In the genomic region with DNA sequence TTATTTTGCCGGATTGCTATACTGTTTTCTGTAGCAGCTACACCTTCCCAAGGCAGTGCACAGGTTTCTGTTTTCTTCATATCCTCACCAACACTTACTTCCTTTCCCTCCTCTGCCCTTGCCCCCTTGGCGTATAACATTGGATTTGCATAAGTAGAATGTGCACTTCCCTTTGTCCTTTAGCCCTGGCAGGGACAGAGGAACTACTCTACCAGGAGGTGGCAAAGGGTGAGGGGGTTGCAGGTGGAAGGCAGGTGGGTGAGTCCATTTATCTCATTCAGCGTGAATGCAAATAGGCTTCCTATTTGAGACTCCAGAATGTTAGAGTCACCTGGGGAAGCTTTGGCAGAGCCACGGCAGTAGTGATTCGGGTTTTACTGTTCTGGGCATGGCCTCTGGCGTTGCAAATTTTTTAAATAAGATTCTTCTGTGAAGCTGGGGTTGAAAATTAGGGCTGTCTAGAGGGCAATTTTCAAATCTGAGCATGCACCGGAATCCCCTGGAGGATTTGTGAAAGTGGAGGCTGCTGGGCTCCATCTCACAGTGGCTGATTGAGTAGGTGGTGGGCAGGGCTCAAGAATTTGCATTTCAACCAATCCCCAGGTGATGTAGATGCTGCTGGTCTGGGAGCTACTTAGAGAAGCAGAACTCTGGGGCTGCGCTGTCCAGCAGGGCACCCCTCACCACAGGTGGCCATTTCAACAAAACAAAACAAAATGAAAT, we compare ENCODE assay signal across 10 cellular contexts.
A peak's percentile ranks its signal among the peaks of the same experiment; 100 is the strongest.
DNase-seq lines count a peak whose midpoint lies in the region; ATAC-seq and TF ChIP-seq lines count a peak whose summit lies in the region.
"Had no signal": no experiment of that assay in that cellular context is flagged by ENCODE, and none has a peak within 500 bp of the region (broad histone marks: within the 10 kb centered on the region; RNA-seq: fewer than 3 reads in every experiment).

No MANE protein-coding gene starts in this region.

- H3K27ac ChIP-seq in breast epithelium (peak overlapping the region; percentile 48 to 89), esophagus muscularis mucosa (replicated peaks in 1 of 4) (no peak overlapping the region), smooth muscle cell (ENCODE audit: low read depth) (no peak overlapping the region)

- ATAC-seq in HG02852 (IDR thresholded peaks at IDR 0.05; ENCODE audit: unreplicated experiment) = peak; percentile 83

- no peak overlapping the region for H2AFZ ChIP-seq in smooth muscle cell (ENCODE audit: low read depth)

- no peaks in the 10 kb centered on the region for H3K79me2 ChIP-seq in smooth muscle cell (ENCODE audit: low read depth)

- DNase-seq in breast epithelium (ENCODE audit: low spot score in 2 of 2) = no peak
- DNase-seq in MCF 10A (ENCODE audit: unreplicated experiment) = no peak
- peak; percentile 73 for DNase-seq in NCI-H1436 (lab: John Stamatoyannopoulos, UW)
- no peak for DNase-seq in esophagus muscularis mucosa (ENCODE audit: extremely low spot score)
- DNase-seq in activated effector memory CD4-positive, alpha-beta T cell treated with anti-CD3 and anti-CD28 coated beads, Interleukin-2, amount 50 U/mL, for 16 hours = no peak
- DNase-seq in smooth muscle cell (lab: John Stamatoyannopoulos, UW; ENCODE audit: unreplicated experiment) = no peak
- DNase-seq in DMS114 treated with DMSO at 0.1 percent for 48 hours (lab: John Stamatoyannopoulos, UW; ENCODE audit: unreplicated experiment) = no peak
- DNase-seq: activated CD4-positive, alpha-beta T cell treated with anti-CD3 and anti-CD28 coated beads for 4 hours had no signal

- POLR2A ChIA-PET in MCF 10A (lab: Yijun Ruan, JAX) = interaction anchor here (0.6 kb wide), 1 partner anchor 126 kb away, joined by 3 read pairs; no protein-coding TSS in a partner anchor

- H3K4me3 ChIP-seq in breast epithelium (no peak overlapping the region), esophagus muscularis mucosa (no peak overlapping the region), smooth muscle cell (no peak overlapping the region)

- CTCF ChIA-PET in MCF 10A (lab: Yijun Ruan, JAX) = interaction anchor here (0.6 to 5.4 kb wide), 3 partner anchors 9 to 1537 kb away, joined by 3 to 39 read pairs (median 4); no protein-coding TSS in a partner anchor

- peaks cover 9% of the 10 kb centered on the region for H3K4me1 Mint-ChIP-seq in MCF 10A (ENCODE audit: insufficient read depth, unreplicated experiment)

- no peaks in the 10 kb centered on the region for H3F3A ChIP-seq in smooth muscle cell (ENCODE audit: low read depth)

- H3K27ac Mint-ChIP-seq in MCF 10A (ENCODE audit: low read depth, unreplicated experiment) = no peak overlapping the region

- H3K4me1 ChIP-seq in breast epithelium (no peaks in the 10 kb centered on the region), esophagus muscularis mucosa (peaks cover 4 to 21% (median 10%) of the 10 kb centered on the region in 4 donors), smooth muscle cell (ENCODE audit: low read depth) (peaks cover 3% of the 10 kb centered on the region)

- H3K9me3 Mint-ChIP-seq in MCF 10A (ENCODE audit: unreplicated experiment) = no peaks in the 10 kb centered on the region
- H3K9me3 Mint-ChIP-seq: neural crest cell had no signal

- H3K27me3 Mint-ChIP-seq in MCF 10A (ENCODE audit: insufficient read depth, unreplicated experiment) = no peaks in the 10 kb centered on the region

- H3K36me3 Mint-ChIP-seq in MCF 10A (ENCODE audit: insufficient read depth, unreplicated experiment) = no peaks in the 10 kb centered on the region

- H3K36me3 ChIP-seq in breast epithelium (no peaks in the 10 kb centered on the region), esophagus muscularis mucosa (peaks cover 0 to 3% (median 0%) of the 10 kb centered on the region in 4 donors), smooth muscle cell (ENCODE audit: low read depth) (no peaks in the 10 kb centered on the region)

- no TSS peak for BruUV-seq in MCF 10A (replicated peaks; lab: Mats Ljungman, UMichigan)

- 48% methylated on average over 8 of the region's 8 CpGs for WGBS in esophagus muscularis mucosa
- WGBS in smooth muscle cell (ENCODE audit: low lambda C conversion rate) = 72% methylated on average over 8 of the region's 8 CpGs

- H3K9me3 ChIP-seq in breast epithelium (no peaks in the 10 kb centered on the region), esophagus muscularis mucosa (no peaks in the 10 kb centered on the region), smooth muscle cell (replicated peaks; ENCODE audit: low read depth) (no peaks in the 10 kb centered on the region)

- no peaks in the 10 kb centered on the region for H3K27me3 ChIP-seq in breast epithelium
- peaks cover 0 to 63% (median 0%) of the 10 kb centered on the region in 4 donors for H3K27me3 ChIP-seq in esophagus muscularis mucosa
- H3K27me3 ChIP-seq in smooth muscle cell (ENCODE audit: low read depth) = peaks cover 31% of the 10 kb centered on the region

- TF ChIP-seq CTCF in breast epithelium (IDR thresholded peaks at IDR 0.05) (no peak), MCF 10A (IDR thresholded peaks at IDR 0.05; ENCODE audit: unreplicated experiment) (no peak), esophagus muscularis mucosa (IDR thresholded peaks at IDR 0.05) (no peak), smooth muscle cell (IDR thresholded peaks at IDR 0.05; ENCODE audit: borderline replicate concordance, insufficient read depth, poor library complexity, severe bottlenecking) (no peak)

- intact Hi-C loops in breast epithelium (cut with DNase I; ENCODE audit: low total_unique reads) (no loop called here), MCF 10A (cut with micrococcal nuclease) (no loop called here), esophagus muscularis mucosa (cut with DNase I) (no loop called here)

- H3K9ac ChIP-seq in smooth muscle cell (ENCODE audit: low read depth) = no peak overlapping the region

- TF ChIP-seq EP300 in esophagus muscularis mucosa (IDR thresholded peaks at IDR 0.05) = no peak

- H3K4me3 Mint-ChIP-seq in MCF 10A (ENCODE audit: unreplicated experiment) = no peak overlapping the region
- H3K4me3 Mint-ChIP-seq: neural crest cell had no signal

- TF ChIP-seq POLR2A in breast epithelium (IDR thresholded peaks at IDR 0.05) (no peak), esophagus muscularis mucosa (IDR thresholded peaks at IDR 0.05; ENCODE audit: low read depth) (no peak)

- H3K4me2 ChIP-seq in smooth muscle cell = no peak overlapping the region

- H4K20me1 ChIP-seq in smooth muscle cell (ENCODE audit: low read depth) = no peaks in the 10 kb centered on the region

Comparison
In these comparisons a context has a peak if more than half of its experiments do, and no peak if none do; other contexts are left out.
1. H3K27ac ChIP-seq: peak in breast epithelium (2 of 2); none in esophagus muscularis mucosa (0 of 4) and smooth muscle cell (single experiment).